ENCODE assay signal across 18 cellular contexts in the genomic region with DNA sequence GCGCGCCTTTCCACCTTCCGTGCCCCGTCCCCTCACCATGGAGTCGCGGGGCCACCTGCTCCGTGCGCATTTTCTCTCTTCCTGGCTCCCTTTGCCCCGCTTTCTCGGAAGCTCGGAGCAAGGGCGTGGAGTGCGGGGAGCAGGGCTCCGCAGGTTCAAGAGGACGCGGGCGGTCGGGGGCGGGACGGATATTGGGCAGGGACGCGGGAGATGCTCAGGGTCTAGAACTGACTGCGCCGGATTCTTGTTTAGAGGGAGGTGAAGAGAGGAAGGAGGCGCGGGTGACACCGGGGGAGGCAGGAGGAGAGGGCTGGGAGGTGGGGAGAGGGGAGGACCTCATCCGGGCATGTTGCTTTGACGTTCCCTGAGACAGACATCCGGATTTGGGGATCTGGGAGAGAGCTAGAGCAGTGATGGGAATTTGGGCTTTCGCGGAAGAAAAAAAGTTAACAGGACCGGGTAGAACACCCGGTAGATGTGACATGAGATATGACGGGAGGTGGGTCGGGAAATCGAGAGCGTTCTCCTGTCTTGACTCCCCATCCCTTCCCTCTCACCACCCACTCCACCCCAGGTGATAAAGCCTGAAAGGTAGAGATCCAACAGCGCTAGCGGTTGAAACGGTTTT. TPM values are rescaled to one million over a fixed set of nuclear protein-coding genes. Genes with fewer than 3 reads are reported as not detected.
A peak's percentile ranks its signal among the peaks of the same experiment; 100 is the strongest.
DNase-seq lines count a peak whose midpoint lies in the region; ATAC-seq and TF ChIP-seq lines count a peak whose summit lies in the region.
"Not testable (repeated sequence)": the region's sequence is repeated elsewhere in the genome, so short reads cannot be mapped to it uniquely, and the experiment has no call there.
"Had no signal": no experiment of that assay in that cellular context is flagged by ENCODE, and none has a peak within 500 bp of the region (broad histone marks: within the 10 kb centered on the region; RNA-seq: fewer than 3 reads in every experiment).

No MANE protein-coding gene starts in this region.

- H3K27me3 ChIP-seq in Caco-2 (replicated peaks; ENCODE audit: control insufficient read depth, insufficient read depth, low read length) = not testable (repeated sequence)
- H3K27me3 ChIP-seq in iPS-18a (ENCODE audit: control insufficient read depth, insufficient read depth, low read length) (peaks cover 80% of the 10 kb centered on the region), neural progenitor cell (peaks cover 86% of the 10 kb centered on the region)

- H3K36me3 ChIP-seq in Caco-2 (ENCODE audit: control insufficient read depth, insufficient read depth, low read length); iPS-18a (ENCODE audit: control insufficient read depth, low read depth, low read length); neural progenitor cell: not testable (repeated sequence)

- H3K36me3 Mint-ChIP-seq in Caco-2 (ENCODE audit: insufficient read depth, unreplicated experiment); activated CD4-positive, alpha-beta T cell treated with anti-CD3 and anti-CD28 coated beads for 36 hours (ENCODE audit: low read depth); activated T-cell treated with anti-CD3 and anti-CD28 coated beads, Interleukin-2, amount 50 U/mL, for 72 hours (ENCODE audit: insufficient read depth in 2 of 2); chondrocyte (ENCODE audit: low read depth); neural progenitor cell: not testable (repeated sequence)

- BruUV-seq in Caco-2 (replicated peaks; lab: Mats Ljungman, UMichigan) = not testable (repeated sequence)

- H3K9ac ChIP-seq in iPS-18a (ENCODE audit: low read length); neural progenitor cell: not testable (repeated sequence)

- ATAC-seq in activated CD4-positive, alpha-beta T cell treated with anti-CD3 and anti-CD28 coated beads for 36 hours = peak; percentile 72
- peak; percentile 71 to 77 for ATAC-seq in activated T-cell treated with anti-CD3 and anti-CD28 coated beads, Interleukin-2, amount 50 U/mL, for 72 hours (replicated peaks in 1 of 2)
- ATAC-seq in stimulated activated naive CD8-positive, alpha-beta T cell treated with anti-CD3 and anti-CD28 coated beads, Interleukin-15, amount 100 ng/mL, for 72 hours = peak; percentile 75

- TF ChIP-seq CTCF in Caco-2 (IDR thresholded peaks at IDR 0.05; ENCODE audit: insufficient read depth in 1 of 2, low read depth in 1 of 2, low read length in 1 of 2, severe bottlenecking in 1 of 2, unreplicated experiment in 1 of 2); chondrocyte (IDR thresholded peaks at IDR 0.05); neural progenitor cell (IDR thresholded peaks at IDR 0.05): not testable (repeated sequence)

- not testable (repeated sequence) for H3K79me2 ChIP-seq in neural progenitor cell (ENCODE audit: low read depth)

- H3K4me1 Mint-ChIP-seq in Caco-2 (ENCODE audit: low read depth, unreplicated experiment) (peaks cover 11% of the 10 kb centered on the region), chondrocyte (ENCODE audit: low read depth) (peaks cover 15% of the 10 kb centered on the region), neural progenitor cell (peaks cover 25% of the 10 kb centered on the region)
- H3K4me1 Mint-ChIP-seq in activated CD4-positive, alpha-beta T cell treated with anti-CD3 and anti-CD28 coated beads for 36 hours = peaks cover 22% of the 10 kb centered on the region
- H3K4me1 Mint-ChIP-seq in activated T-cell treated with anti-CD3 and anti-CD28 coated beads, Interleukin-2, amount 50 U/mL, for 72 hours (ENCODE audit: low read depth) = peaks cover 30% of the 10 kb centered on the region
- H3K4me1 Mint-ChIP-seq in stimulated activated naive CD8-positive, alpha-beta T cell treated with anti-CD3 and anti-CD28 coated beads, Interleukin-15, amount 100 ng/mL, for 72 hours = peaks cover 35% of the 10 kb centered on the region

- not testable (repeated sequence) for H3K4me3 ChIP-seq in Caco-2 (ENCODE audit: low read depth, low read length)
- H3K4me3 ChIP-seq in iPS-18a (ENCODE audit: low read length) (peak overlapping the region; percentile 47), neural progenitor cell (peak overlapping the region; percentile 39)

- DNase-seq in Caco-2; chondrocyte (ENCODE audit: low spot score); neural progenitor cell (ENCODE audit: low spot score): not testable (repeated sequence)
- DNase-seq in NCI-H1694 treated with DMSO at 0.1 percent for 48 hours (lab: John Stamatoyannopoulos, UW) = peak; percentile 4
- peak; percentile 69 for DNase-seq in activated CD4-positive, alpha-beta T cell treated with anti-CD3 and anti-CD28 coated beads for 36 hours
- peak; percentile 56 to 66 for DNase-seq in activated T-cell treated with anti-CD3 and anti-CD28 coated beads, Interleukin-2, amount 50 U/mL, for 72 hours
- peak in 1 of 2 donors; percentile 37 for DNase-seq in stimulated activated naive CD8-positive, alpha-beta T cell treated with anti-CD3 and anti-CD28 coated beads, Interleukin-15, amount 100 ng/mL, for 72 hours

- intact Hi-C loops in Caco-2 (cut with micrococcal nuclease; ENCODE audit: unreplicated experiment) = not testable (repeated sequence)
- intact Hi-C loops in activated CD4-positive, alpha-beta T cell treated with anti-CD3 and anti-CD28 coated beads for 36 hours (cut with DNase I, micrococcal nuclease) = loop anchor here in 1 of 2 experiments (5.0 kb wide), 1 partner anchor 147 kb away; a partner anchor contains a TSS

- H3K27ac ChIP-seq in iPS-18a (ENCODE audit: low read length); neural progenitor cell: not testable (repeated sequence)

- not testable (repeated sequence) for H3K9me3 ChIP-seq in Caco-2; iPS-18a (ENCODE audit: control insufficient read depth, low read depth, low read length); neural progenitor cell (ENCODE audit: low read depth)

- H3K4me1 ChIP-seq in Caco-2; iPS-18a (ENCODE audit: control insufficient read depth, low read depth, low read length): not testable (repeated sequence)
- H3K4me1 ChIP-seq in neural progenitor cell = peaks cover 17% of the 10 kb centered on the region

- H4K20me1 ChIP-seq in neural progenitor cell (ENCODE audit: low read depth) = not testable (repeated sequence)

- not testable (repeated sequence) for H2AFZ ChIP-seq in neural progenitor cell (replicated peaks)

- CTCF ChIA-PET in Caco-2 (lab: Charles Lee); activated CD4-positive, alpha-beta T cell treated with anti-CD3 and anti-CD28 coated beads for 36 hours (lab: Charles Lee): not testable (repeated sequence)

- H3K4me2 ChIP-seq in neural progenitor cell = peak overlapping the region; percentile 77

- H3F3A ChIP-seq in neural progenitor cell (ENCODE audit: low read depth) = not testable (repeated sequence)

- POLR2A ChIA-PET in Caco-2 (lab: Charles Lee) = not testable (repeated sequence)
- POLR2A ChIA-PET in activated CD4-positive, alpha-beta T cell treated with anti-CD3 and anti-CD28 coated beads for 36 hours (lab: Charles Lee) = interaction anchor here (0.6 kb wide), 1 partner anchor 441 kb away, joined by 5 read pairs; no protein-coding TSS in a partner anchor

- peak overlapping the region; percentile 58 for H3K4me3 Mint-ChIP-seq in Caco-2 (ENCODE audit: unreplicated experiment)
- not testable (repeated sequence) for H3K4me3 Mint-ChIP-seq in activated CD4-positive, alpha-beta T cell treated with anti-CD3 and anti-CD28 coated beads for 36 hours
- H3K4me3 Mint-ChIP-seq in activated T-cell treated with anti-CD3 and anti-CD28 coated beads, Interleukin-2, amount 50 U/mL, for 72 hours = peak overlapping the region; percentile 66 to 72
- peak overlapping the region; percentile 45 for H3K4me3 Mint-ChIP-seq in chondrocyte (ENCODE audit: unreplicated experiment)
- peak overlapping the region; percentile 79 for H3K4me3 Mint-ChIP-seq in neural progenitor cell
- peak overlapping the region; percentile 7 to 48 for H3K4me3 Mint-ChIP-seq in stimulated activated naive CD8-positive, alpha-beta T cell treated with anti-CD3 and anti-CD28 coated beads, Interleukin-15, amount 100 ng/mL, for 72 hours

- H3K27me3 Mint-ChIP-seq in Caco-2 (ENCODE audit: insufficient read depth, unreplicated experiment) (peaks cover 15% of the 10 kb centered on the region), chondrocyte (ENCODE audit: low read depth) (peaks cover 73% of the 10 kb centered on the region), neural progenitor cell (ENCODE audit: insufficient read depth, low read depth) (peaks cover 60% of the 10 kb centered on the region)
- peaks cover 70% of the 10 kb centered on the region for H3K27me3 Mint-ChIP-seq in activated CD4-positive, alpha-beta T cell treated with anti-CD3 and anti-CD28 coated beads for 36 hours
- peaks cover 93% of the 10 kb centered on the region for H3K27me3 Mint-ChIP-seq in activated T-cell treated with anti-CD3 and anti-CD28 coated beads, Interleukin-2, amount 50 U/mL, for 72 hours (ENCODE audit: low read depth)
- peaks cover 96% of the 10 kb centered on the region for H3K27me3 Mint-ChIP-seq in stimulated activated naive CD8-positive, alpha-beta T cell treated with anti-CD3 and anti-CD28 coated beads, Interleukin-15, amount 100 ng/mL, for 72 hours

- not testable (repeated sequence) for H3K27ac Mint-ChIP-seq in Caco-2 (ENCODE audit: unreplicated experiment); activated CD4-positive, alpha-beta T cell treated with anti-CD3 and anti-CD28 coated beads for 36 hours; activated T-cell treated with anti-CD3 and anti-CD28 coated beads, Interleukin-2, amount 50 U/mL, for 72 hours; chondrocyte (ENCODE audit: unreplicated experiment); neural progenitor cell; stimulated activated naive CD8-positive, alpha-beta T cell treated with anti-CD3 and anti-CD28 coated beads, Interleukin-15, amount 100 ng/mL, for 72 hours

- H3K9me3 Mint-ChIP-seq in Caco-2 (ENCODE audit: unreplicated experiment); activated CD4-positive, alpha-beta T cell treated with anti-CD3 and anti-CD28 coated beads for 36 hours (ENCODE audit: low read depth); activated T-cell treated with anti-CD3 and anti-CD28 coated beads, Interleukin-2, amount 50 U/mL, for 72 hours; chondrocyte (ENCODE audit: low read depth); neural progenitor cell; stimulated activated naive CD8-positive, alpha-beta T cell treated with anti-CD3 and anti-CD28 coated beads, Interleukin-15, amount 100 ng/mL, for 72 hours: not testable (repeated sequence)

RNA-seq across cellular contexts. Expression of a gene that starts 0.8 kb away (rescaled TPM):
- total RNA-seq in Caco-2 (2022) (0.21 and 0.50 TPM in 2 replicates), chondrocyte (0.15 TPM in 1 of 3 replicates, not detected in the others), neural progenitor cell (ENCODE audit: low replicate concordance) (0.12 TPM in 1 of 2 replicates, not detected in the other)
- total RNA-seq in activated CD4-positive, alpha-beta T cell treated with anti-CD3 and anti-CD28 coated beads for 36 hours = not detected
- total RNA-seq in activated T-cell treated with anti-CD3 and anti-CD28 coated beads, Interleukin-2, amount 50 U/mL, for 72 hours = under 1 TPM in 1 of 2 donors, not detected in 1; 0.26 TPM
- total RNA-seq: activated CD8-positive, alpha-beta memory T cell treated with anti-CD3 and anti-CD28 coated beads for 36 hours; ascending aorta; kidney; natural killer cell treated with Interleukin-12 subunit alpha and Interleukin-12 subunit beta and Interleukin-15 and Interleukin-18, amount 100 ng/mL, for 72 hours; thoracic aorta; vagina had no signal

RNA-seq across cellular contexts. Expression of a gene that starts 56.3 kb away (rescaled TPM):
- total RNA-seq in Caco-2 (2022) (38.8 and 39.3 TPM in 2 replicates), chondrocyte (0.32 to 0.36 TPM in 2 of 3 replicates, not detected in the other), neural progenitor cell (ENCODE audit: low replicate concordance) (3.0 and 5.2 TPM in 2 replicates)
- not detected for total RNA-seq in activated CD4-positive, alpha-beta T cell treated with anti-CD3 and anti-CD28 coated beads for 36 hours
- not detected for total RNA-seq in activated T-cell treated with anti-CD3 and anti-CD28 coated beads, Interleukin-2, amount 50 U/mL, for 72 hours
- total RNA-seq: activated CD8-positive, alpha-beta memory T cell treated with anti-CD3 and anti-CD28 coated beads for 36 hours; CD4-positive, alpha-beta memory T cell; HT-29; liver; natural killer cell treated with Interleukin-12 subunit alpha and Interleukin-12 subunit beta and Interleukin-15 and Interleukin-18, amount 100 ng/mL, for 72 hours; SJCRH30 had no signal
